14 cellular contexts compared by ENCODE assay signal in genomic region chr15:60945196-60945595, GRCh38.
DNase-seq lines count a peak whose midpoint lies in the region; ATAC-seq and TF ChIP-seq lines count a peak whose summit lies in the region.
"Had no signal": no experiment of that assay in that cellular context is flagged by ENCODE, and none has a peak within 500 bp of the region (broad histone marks: within the 10 kb centered on the region; RNA-seq: fewer than 3 reads in every experiment).

No MANE protein-coding gene starts in this region.

- H3F3A ChIP-seq in PC-3 (ENCODE audit: low read length, unreplicated experiment), result no peaks in the 10 kb centered on the region

- no peak overlapping the region for H3K27ac Mint-ChIP-seq in MCF 10A (ENCODE audit: low read depth, unreplicated experiment)
- peak overlapping the region; percentile 86 for H3K27ac Mint-ChIP-seq in nephron progenitor cell
- H3K27ac Mint-ChIP-seq in T-cell, result no peak overlapping the region
- no peak overlapping the region for H3K27ac Mint-ChIP-seq in endothelial cell (ENCODE audit: unreplicated experiment)
- H3K27ac Mint-ChIP-seq: dendritic cell treated with granulocyte-macrophage colony-stimulating factor and Interleukin-4, amounts not matched to agents 40 ng/mL and 50 ng/mL, for 4 days had no signal

- ATAC-seq in T-cell (replicated peaks in 1 of 4), result no peak
- no peak for ATAC-seq in PC-3

- H2AFZ ChIP-seq in mammary epithelial cell (ENCODE audit: low read depth, low read length) (no peak overlapping the region), PC-3 (ENCODE audit: low read length) (no peak overlapping the region)

- H3K27ac ChIP-seq in mammary epithelial cell (ENCODE audit: insufficient read depth, low read depth, low read length) (no peak overlapping the region), dorsolateral prefrontal cortex (peak overlapping the region in 4 of 59 donors; percentile 6 to 35 (median 16)), PC-3 (ENCODE audit: low read length) (no peak overlapping the region)
- H3K27ac ChIP-seq: SK-N-MC had no signal

- DNase-seq in MCF 10A (ENCODE audit: unreplicated experiment), result peak; percentile 33
- no peak for DNase-seq in mammary epithelial cell
- peak in 9 of 10 donors; percentile 31 to 82 (median 65) for DNase-seq in dorsolateral prefrontal cortex
- DNase-seq in nephron progenitor cell, result no peak
- no peak for DNase-seq in T-cell
- DNase-seq in endothelial cell (ENCODE audit: low spot score), result no peak
- no peak for DNase-seq in PC-3
- no peak for DNase-seq in A172 (ENCODE audit: low spot score)
- DNase-seq: activated CD4-positive, alpha-beta T cell treated with anti-CD3 and anti-CD28 coated beads for 48 hours; MM.1S; NCI-H526 treated with DMSO at 0.1 percent for 48 hours had no signal

- H3K36me3 Mint-ChIP-seq in MCF 10A (ENCODE audit: insufficient read depth, unreplicated experiment) (no peaks in the 10 kb centered on the region), nephron progenitor cell (ENCODE audit: low read depth) (peaks cover 43% of the 10 kb centered on the region), T-cell (no peaks in the 10 kb centered on the region), endothelial cell (ENCODE audit: low read depth, unreplicated experiment) (peaks cover 6% of the 10 kb centered on the region)

- H3K9me3 Mint-ChIP-seq in MCF 10A (ENCODE audit: unreplicated experiment) (no peaks in the 10 kb centered on the region), nephron progenitor cell (peaks cover 49% of the 10 kb centered on the region), T-cell (no peaks in the 10 kb centered on the region), endothelial cell (ENCODE audit: unreplicated experiment) (no peaks in the 10 kb centered on the region)

- H3K9me2 ChIP-seq in PC-3 (replicated peaks; ENCODE audit: low read length), result no peaks in the 10 kb centered on the region

- in situ Hi-C loops in mammary epithelial cell (cut with MboI; ENCODE audit: low sequenced_read_pairs in 2 of 2), result loop anchor here in 1 of 2 donors (25.0 kb wide), 1 partner anchor 892 kb away; no protein-coding TSS in a partner anchor

- CTCF ChIA-PET in MCF 10A (lab: Yijun Ruan, JAX) (interaction anchor here (0.7 to 1.0 kb wide), 2 partner anchors 29 to 1334 kb away, joined by 4 read pairs; no protein-coding TSS in a partner anchor), mammary epithelial cell (lab: Charles Lee; ENCODE audit: low non-redundant PET) (no interaction called here), T-cell (lab: Charles Lee) (interaction anchor here in 1 of 2 donors (0.6 kb wide), 1 partner anchor 583 kb away, joined by 4 read pairs; no protein-coding TSS in a partner anchor), PC-3 (lab: Charles Lee) (no interaction called here)

- H3K79me2 ChIP-seq in mammary epithelial cell (ENCODE audit: insufficient read depth, low read length) (no peaks in the 10 kb centered on the region), PC-3 (ENCODE audit: low read length) (no peaks in the 10 kb centered on the region)

- H3K27me3 Mint-ChIP-seq in MCF 10A (ENCODE audit: insufficient read depth, unreplicated experiment) (peaks cover 48% of the 10 kb centered on the region), nephron progenitor cell (ENCODE audit: low read depth, poor library complexity) (peaks cover 3% of the 10 kb centered on the region), T-cell (peaks cover 41 to 46% of the 10 kb centered on the region in 2 donors), endothelial cell (ENCODE audit: unreplicated experiment) (peaks cover 2% of the 10 kb centered on the region)

- H4K20me1 ChIP-seq in mammary epithelial cell (ENCODE audit: insufficient read depth, low read length) (no peaks in the 10 kb centered on the region), PC-3 (ENCODE audit: low read length) (no peaks in the 10 kb centered on the region)

- POLR2A ChIA-PET in MCF 10A (lab: Yijun Ruan, JAX) (no interaction called here), T-cell (lab: Charles Lee) (no interaction called here), PC-3 (lab: Charles Lee; ENCODE audit: unreplicated experiment) (no interaction called here)

- no peak overlapping the region for H3K4me2 ChIP-seq in mammary epithelial cell (ENCODE audit: insufficient read depth, low read depth, low read length)
- H3K4me2 ChIP-seq in PC-3 (ENCODE audit: low read length), result no peak overlapping the region

- H3K4me3 Mint-ChIP-seq in MCF 10A (ENCODE audit: unreplicated experiment), result no peak overlapping the region
- H3K4me3 Mint-ChIP-seq in nephron progenitor cell, result no peak overlapping the region
- H3K4me3 Mint-ChIP-seq in T-cell, result no peak overlapping the region
- H3K4me3 Mint-ChIP-seq in endothelial cell (ENCODE audit: unreplicated experiment), result no peak overlapping the region
- H3K4me3 Mint-ChIP-seq: dendritic cell treated with granulocyte-macrophage colony-stimulating factor and Interleukin-4, amounts not matched to agents 40 ng/mL and 50 ng/mL, for 4 days had no signal

- BruUV-seq in MCF 10A (replicated peaks; lab: Mats Ljungman, UMichigan) (no TSS peak), mammary epithelial cell (replicated peaks; lab: Mats Ljungman, UMichigan) (no TSS peak), PC-3 (replicated peaks; lab: Mats Ljungman, UMichigan) (no TSS peak)

- 0% methylated on average over 6 of the region's 6 CpGs for WGBS in mammary epithelial cell (ENCODE audit: low coverage, missing lambda C conversion rate)

- H3K27me3 ChIP-seq in mammary epithelial cell (ENCODE audit: insufficient read depth, low read length) (no peaks in the 10 kb centered on the region), dorsolateral prefrontal cortex (no peaks in the 10 kb centered on the region), PC-3 (ENCODE audit: low read length) (peaks cover 11% of the 10 kb centered on the region; the same call in 1 of the 2 replicates)

- H3K4me1 Mint-ChIP-seq in MCF 10A (ENCODE audit: insufficient read depth, unreplicated experiment) (peaks cover 7% of the 10 kb centered on the region), nephron progenitor cell (no peaks in the 10 kb centered on the region), T-cell (peaks cover 0 to 8% (median 0%) of the 10 kb centered on the region in 3 donors), endothelial cell (ENCODE audit: unreplicated experiment) (no peaks in the 10 kb centered on the region)

- no peaks in the 10 kb centered on the region for H3K9me3 ChIP-seq in mammary epithelial cell (replicated peaks; ENCODE audit: insufficient read depth, low read length)
- no peaks in the 10 kb centered on the region for H3K9me3 ChIP-seq in PC-3 (ENCODE audit: low read length)

- peaks cover 9% of the 10 kb centered on the region for H3K4me1 ChIP-seq in mammary epithelial cell (ENCODE audit: insufficient read depth, low read length)
- peaks cover 3% of the 10 kb centered on the region; the same call in 1 of the 2 replicates for H3K4me1 ChIP-seq in PC-3 (ENCODE audit: insufficient read depth, low read length)

- H3K4me3 ChIP-seq in mammary epithelial cell (replicated peaks in 1 of 3; ENCODE audit: insufficient read depth in 1 of 3, low read depth in 2 of 3, low read length in 3 of 3), result no peak overlapping the region
- H3K4me3 ChIP-seq in dorsolateral prefrontal cortex, result peak overlapping the region in 21 of 59 donors; percentile 2 to 58 (median 19)
- H3K4me3 ChIP-seq in PC-3 (ENCODE audit: low read length), result no peak overlapping the region
- H3K4me3 ChIP-seq: lung, SK-N-MC had no signal

- TF ChIP-seq CTCF in MCF 10A (IDR thresholded peaks at IDR 0.05; ENCODE audit: unreplicated experiment) (no peak), mammary epithelial cell (conservative IDR thresholded peaks at IDR 0.05 in 1 of 2, IDR thresholded peaks at IDR 0.05 in 1 of 2; ENCODE audit: extremely low read depth in 1 of 2, insufficient read depth in 1 of 2, low read depth in 1 of 2, low read length in 2 of 2) (no peak), dorsolateral prefrontal cortex (IDR thresholded peaks at IDR 0.05 in 54 of 56, conservative IDR thresholded peaks at IDR 0.05 in 2 of 56; ENCODE audit: low read depth in 1 of 56, partially characterized antibody in 56 of 56) (peak in 1 of 56 donors; percentile 22), nephron progenitor cell (IDR thresholded peaks at IDR 0.05) (no peak), endothelial cell (IDR thresholded peaks at IDR 0.05; ENCODE audit: unreplicated experiment) (no peak), PC-3 (conservative IDR thresholded peaks at IDR 0.05; ENCODE audit: low read depth, low read length) (no peak)

- dilution Hi-C loops in mammary epithelial cell (cut with HindIII; ENCODE audit: low sequenced_read_pairs), result no loop called here

- H3K9ac ChIP-seq in mammary epithelial cell (ENCODE audit: insufficient read depth, low read length), result no peak overlapping the region
- H3K9ac ChIP-seq in PC-3 (ENCODE audit: low read length), result no peak overlapping the region

- H3K36me3 ChIP-seq in mammary epithelial cell (ENCODE audit: insufficient read depth, low read length) (no peaks in the 10 kb centered on the region), PC-3 (ENCODE audit: low read depth, low read length) (no peaks in the 10 kb centered on the region)

- intact Hi-C loops in MCF 10A (cut with micrococcal nuclease), result no loop called here
- intact Hi-C loops in mammary epithelial cell (cut with micrococcal nuclease), result no loop called here
- intact Hi-C loops in dorsolateral prefrontal cortex (cut with DNase I), result no loop called here
- intact Hi-C loops in PC-3 (cut with micrococcal nuclease), result no loop called here

Comparison
In these comparisons a context has a peak if more than half of its experiments do, and no peak if none do; other contexts are left out.
1. DNase-seq: peak in MCF 10A (single experiment) and dorsolateral prefrontal cortex (9 of 10); none in mammary epithelial cell (single experiment), nephron progenitor cell (single experiment), T-cell (0 of 34), endothelial cell (single experiment), PC-3 (single experiment) and A172 (single experiment).